24 cellular contexts compared by ENCODE assay signal in the genomic region with DNA sequence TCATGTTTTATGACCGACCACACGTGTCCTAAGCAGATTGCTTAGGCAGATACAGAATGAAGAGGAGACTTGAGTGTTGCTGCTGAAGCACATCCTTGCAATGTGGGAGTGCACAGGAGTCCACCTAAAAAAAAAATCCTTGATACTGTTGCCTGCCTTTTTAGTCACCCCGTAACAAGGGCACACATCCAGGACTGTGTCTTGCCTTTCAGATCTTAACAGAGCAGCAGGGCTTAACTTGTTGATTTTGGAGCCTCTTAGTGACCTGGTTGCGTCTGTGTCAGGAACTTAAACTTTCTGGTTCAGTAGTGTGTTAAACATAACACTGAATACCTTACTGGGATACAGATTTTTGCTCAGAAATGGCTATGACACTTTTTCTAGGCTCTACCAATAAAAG.
"Had no signal": no experiment of that assay in that cellular context is flagged by ENCODE, and none has a peak within 500 bp of the region (broad histone marks: within the 10 kb centered on the region; RNA-seq: fewer than 3 reads in every experiment).

No MANE protein-coding gene starts in this region.

- ATAC-seq: activated CD4-positive, CD25-positive, alpha-beta regulatory T cell treated with anti-CD3 and anti-CD28 coated beads, Interleukin-2, amount 50 U/mL, for 24 hours; HepG2 had no signal

- H3K27ac ChIP-seq: breast epithelium, Peyer's patch, RWPE1, SJCRH30 had no signal

- H3K27me3 ChIP-seq: breast epithelium, Peyer's patch, SJCRH30 had no signal

- H3K4me3 ChIP-seq: breast epithelium, Peyer's patch, SJCRH30 had no signal

- H3K9ac ChIP-seq: SK-N-SH had no signal

- DNase-seq: activated CD4-positive, alpha-beta T cell treated with anti-CD3 and anti-CD28 coated beads for 48 hours; activated CD4-positive, alpha-beta T cell treated with anti-CD3 and anti-CD28 coated beads, Interleukin-2, amount 50 U/mL, for 48 hours; activated naive CD4-positive, alpha-beta T cell treated with anti-CD3 and anti-CD28 coated beads, Interleukin-2, amount 50 U/mL, for 16 hours; activated T-cell treated with anti-CD3 and anti-CD28 coated beads for 4 hours; activated T-cell treated with anti-CD3 and anti-CD28 coated beads, Interleukin-2, amount 50 U/mL, for 48 hours; caudate nucleus; MM.1S; NCI-H1105; NCI-H1436; NCI-H1694 treated with DMSO at 0.1 percent for 48 hours; NCI-H2029 treated with DMSO at 0.1 percent for 48 hours; NCI-H345; NCI-H510A treated with DMSO at 0.1 percent for 48 hours; NCI-H69; NK-92 treated with Interleukin-12 subunit alpha and Interleukin-12 subunit beta, amount 100 ng/mL, for 24 hours; Peyer's patch; Right ventricle myocardium superior; SJCRH30; SK-N-SH; T-helper 1 cell had no signal

- H3K4me1 ChIP-seq: breast epithelium had no signal

- H3K36me3 ChIP-seq: breast epithelium had no signal

- H3K4me2 ChIP-seq: SK-N-SH had no signal

- H3K9me3 ChIP-seq: breast epithelium, Peyer's patch, SJCRH30, SK-N-SH had no signal
